10 cellular contexts compared by ENCODE assay signal in the genomic region with DNA sequence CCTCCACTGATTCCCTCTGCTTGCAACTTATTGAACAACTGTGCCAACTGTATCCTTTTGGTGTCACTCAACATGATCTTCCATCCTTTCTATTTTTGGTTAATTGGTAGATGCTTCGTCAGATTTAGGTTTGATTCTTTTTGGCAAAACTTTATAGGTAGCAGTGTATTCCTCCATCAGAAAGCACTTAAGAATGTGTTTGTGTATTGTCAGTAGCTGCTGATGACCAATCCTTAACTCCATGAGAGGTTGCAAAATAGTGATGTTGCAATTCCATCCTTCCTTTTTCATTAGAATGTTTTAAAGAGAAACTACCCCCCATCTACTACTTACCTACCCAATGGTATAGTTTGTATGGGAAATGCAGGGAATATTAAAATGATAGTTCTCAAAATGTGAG. TPM values are rescaled to one million over a fixed set of nuclear protein-coding genes. Genes with fewer than 3 reads are reported as not detected.
DNase-seq lines count a peak whose midpoint lies in the region; ATAC-seq and TF ChIP-seq lines count a peak whose summit lies in the region.
"Had no signal": no experiment of that assay in that cellular context is flagged by ENCODE, and none has a peak within 500 bp of the region (broad histone marks: within the 10 kb centered on the region; RNA-seq: fewer than 3 reads in every experiment).

No MANE protein-coding gene starts in this region.

- no peak overlapping the region for H2AFZ ChIP-seq in GM23248

- H3K9me3 ChIP-seq in GM23248 (ENCODE audit: low read depth) (no peaks in the 10 kb centered on the region), adipocyte (ENCODE audit: control insufficient read depth, low read length) (no peaks in the 10 kb centered on the region), sigmoid colon (no peaks in the 10 kb centered on the region)
- H3K9me3 ChIP-seq: Peyer's patch had no signal

- no peak for TF ChIP-seq POLR2A in sigmoid colon (IDR thresholded peaks at IDR 0.05)

- H3K27me3 ChIP-seq in GM23248 (replicated peaks; ENCODE audit: insufficient read depth): no peaks in the 10 kb centered on the region
- no peaks in the 10 kb centered on the region for H3K27me3 ChIP-seq in adipocyte (replicated peaks; ENCODE audit: control insufficient read depth, insufficient read depth, low read length)
- no peaks in the 10 kb centered on the region for H3K27me3 ChIP-seq in sigmoid colon
- H3K27me3 ChIP-seq: Peyer's patch had no signal

- peaks cover 39% of the 10 kb centered on the region for H3F3A ChIP-seq in GM23248 (ENCODE audit: insufficient read depth)

- no peak overlapping the region for H3K9ac ChIP-seq in GM23248
- H3K9ac ChIP-seq in adipocyte (ENCODE audit: low read length): no peak overlapping the region

- no peaks in the 10 kb centered on the region for H3K9me2 ChIP-seq in GM23248 (ENCODE audit: insufficient read depth)

- H3K36me3 ChIP-seq in GM23248 (ENCODE audit: low read depth) (peaks cover 19% of the 10 kb centered on the region), adipocyte (ENCODE audit: control insufficient read depth, insufficient read depth, low read length, severe bottlenecking) (peaks cover 26% of the 10 kb centered on the region), sigmoid colon (peaks cover 0 to 29% (median 0%) of the 10 kb centered on the region in 4 donors)

- in situ Hi-C loops in GM23248 (cut with MboI): loop anchor here (10.0 kb wide), 2 partner anchors 613 to 693 kb away; no protein-coding TSS in a partner anchor

- peak; percentile 50 for DNase-seq in AG09309 (ENCODE audit: low read depth)
- DNase-seq in GM23248: peak; percentile 83
- DNase-seq in adipocyte (ENCODE audit: low read depth): peak; percentile 85
- DNase-seq in left lobe of liver (ENCODE audit: low spot score): no peak
- no peak for DNase-seq in sigmoid colon
- DNase-seq: activated CD4-positive, alpha-beta T cell treated with anti-CD3 and anti-CD28 coated beads, Interleukin-2, amount 50 U/mL, for 4 hours; Peyer's patch had no signal

- TF ChIP-seq EP300 in sigmoid colon (IDR thresholded peaks at IDR 0.05): no peak

- no peak for TF ChIP-seq CTCF in AG09309 (IDR thresholded peaks at IDR 0.05; ENCODE audit: control insufficient read depth, insufficient read depth, low read depth, low read length, missing control alignments)
- no peak for TF ChIP-seq CTCF in sigmoid colon (IDR thresholded peaks at IDR 0.05)

- peak; percentile 72 for ATAC-seq in left lobe of liver
- ATAC-seq in HG03025 (IDR thresholded peaks at IDR 0.05; ENCODE audit: low FRiP score, unreplicated experiment): no peak
- no peak for ATAC-seq in HG03520 (IDR thresholded peaks at IDR 0.05; ENCODE audit: unreplicated experiment)
- ATAC-seq in GM21576 (IDR thresholded peaks at IDR 0.05; ENCODE audit: unreplicated experiment): no peak

- peak overlapping the region; percentile 56 for H3K4me2 ChIP-seq in GM23248 (ENCODE audit: unreplicated experiment)

- H3K27ac ChIP-seq in GM23248 (peak overlapping the region; percentile 24), sigmoid colon (no peak overlapping the region)
- H3K27ac ChIP-seq: Peyer's patch had no signal

- H3K4me3 ChIP-seq in AG09309 (ENCODE audit: control insufficient read depth, low read depth, low read length): no peak overlapping the region
- no peak overlapping the region for H3K4me3 ChIP-seq in GM23248
- no peak overlapping the region for H3K4me3 ChIP-seq in adipocyte (ENCODE audit: low read length)
- no peak overlapping the region for H3K4me3 ChIP-seq in sigmoid colon
- H3K4me3 ChIP-seq: Peyer's patch had no signal

- H3K79me2 ChIP-seq in GM23248 (ENCODE audit: insufficient read depth): no peaks in the 10 kb centered on the region

- WGBS in GM23248 (ENCODE audit: low coverage in 1 of 2, low lambda C conversion rate in 2 of 2, missing lambda C conversion rate in 2 of 2), 2 experiments: 3 to 4% methylated on average over 1 of the region's 1 CpG
- WGBS in sigmoid colon, 2 donors: 78 to 83% methylated on average over 1 of the region's 1 CpG

- H4K20me1 ChIP-seq in GM23248 (ENCODE audit: insufficient read depth): no peaks in the 10 kb centered on the region

- intact Hi-C loops in sigmoid colon (cut with DNase I): no loop called here

- H3K4me1 ChIP-seq in GM23248 (ENCODE audit: insufficient read depth) (peaks cover 23% of the 10 kb centered on the region), adipocyte (ENCODE audit: control insufficient read depth, insufficient read depth, low read length) (peaks cover 19% of the 10 kb centered on the region), sigmoid colon (no peaks in the 10 kb centered on the region)
- H3K4me1 ChIP-seq: Peyer's patch had no signal

RNA-seq across cellular contexts. Expression of gene FAM76B, which starts 22.1 kb away (rescaled TPM):
- total RNA-seq in GM23248 (2014; rRNA removed; shearing (Covaris generic)): 10.4 and 15.0 TPM in 2 replicates
- 8.0 and 9.3 TPM in 2 replicates for polyA plus RNA-seq in GM23248 (2016; fragmentation: Nextera tagmentation; extraction: Ambion mirVana)
- 20.8 TPM for total RNA-seq in left lobe of liver
- total RNA-seq in sigmoid colon: 10 to 100 TPM; 19.3 to 33.0 (median 21.4) TPM
- 10 to 100 TPM in 1 of 3 donors, 1 to 10 TPM in 2; 3.9 to 10.9 (median 4.8) TPM for polyA plus RNA-seq in sigmoid colon

RNA-seq across cellular contexts. Expression of gene CEP57, which starts 22.8 kb away (rescaled TPM):
- 36.5 and 40.8 TPM in 2 replicates for total RNA-seq in GM23248 (2014; rRNA removed; shearing (Covaris generic))
- polyA plus RNA-seq in GM23248 (2016; fragmentation: Nextera tagmentation; extraction: Ambion mirVana) (39.7 and 41.1 TPM in 2 replicates), sigmoid colon (10 to 100 TPM; 15.0 to 18.7 (median 16.0) TPM)
- total RNA-seq in left lobe of liver (32.6 TPM), sigmoid colon (10 to 100 TPM; 35.8 to 71.3 (median 41.0) TPM)

Comparison
In these comparisons a context has a peak if more than half of its experiments do, and no peak if none do; other contexts are left out.
1. DNase-seq: peak in AG09309 (single experiment), GM23248 (single experiment) and adipocyte (single experiment); none in left lobe of liver (single experiment) and sigmoid colon (single experiment).